Comparison of ENCODE assay signal across 26 cellular contexts in genomic region chr1:15018767-15019166, GRCh38.
"Had no signal": no experiment of that assay in that cellular context is flagged by ENCODE, and none has a peak within 500 bp of the region (broad histone marks: within the 10 kb centered on the region; RNA-seq: fewer than 3 reads in every experiment).

No MANE protein-coding gene starts in this region.

- H3K9me3 ChIP-seq: ovary, psoas muscle, stomach, thoracic aorta, thyroid gland, tibial nerve, upper lobe of left lung, vagina had no signal

- H3K4me1 ChIP-seq: neural progenitor cell, psoas muscle, tibial nerve had no signal

- DNase-seq: naive thymus-derived CD4-positive, alpha-beta T cell; natural killer cell; occipital lobe; ovary; psoas muscle; right cardiac atrium; stimulated activated CD4-positive, alpha-beta T cell treated with anti-CD3 and anti-CD28 coated beads, Interleukin-15, amount 100 ng/mL, for 24 hours; stimulated activated CD4-positive, alpha-beta T cell treated with anti-CD3 and anti-CD28 coated beads, Interleukin-2, amount 100 ng/mL, for 24 hours; stimulated activated CD4-positive, alpha-beta T cell treated with anti-CD3 and anti-CD28 coated beads, Interleukin-2, amount 100 ng/mL, for 48 hours; stimulated activated CD4-positive, alpha-beta T cell treated with anti-CD3 and anti-CD28 coated beads, Interleukin-4, amount 100 ng/mL, for 24 hours; stimulated activated naive B cell treated with anti-CD40 and anti-IgM and Interleukin-4, amounts not matched to agents 10 μg/mL and 1 μg/mL and 100 μg/mL, for 72 hours; stimulated activated naive CD4-positive, alpha-beta T cell treated with Interleukin-2 at 50 U/mL for 16 hours; stomach; thyroid gland; trophoblast cell; upper lobe of left lung had no signal

- ATAC-seq: naive thymus-derived CD4-positive, alpha-beta T cell; natural killer cell; psoas muscle; right cardiac atrium; sciatic nerve; stimulated activated effector memory CD8-positive, alpha-beta T cell treated with anti-CD3 and anti-CD28 coated beads, Interleukin-12 subunit alpha, Interleukin-12 subunit beta, amount 100 ng/mL, for 72 hours; stimulated activated naive B cell treated with anti-CD40 and anti-IgM and Interleukin-4, amounts not matched to agents 10 μg/mL and 1 μg/mL and 100 μg/mL, for 72 hours had no signal

- H3K4me2 ChIP-seq: neural progenitor cell, smooth muscle cell had no signal

- FAIRE-seq: urothelium cell line had no signal

- H2AFZ ChIP-seq: neural progenitor cell, parathyroid adenoma had no signal

- H3K27me3 ChIP-seq: neural progenitor cell, ovary, stomach, thyroid gland, tibial nerve, upper lobe of left lung, vagina had no signal

- H3K4me3 ChIP-seq: neural progenitor cell, ovary, psoas muscle, skin epidermis, smooth muscle cell, stomach, thoracic aorta, thyroid gland, tibial nerve, upper lobe of left lung, vagina had no signal

- H3K9ac ChIP-seq: neural progenitor cell, parathyroid adenoma had no signal

- H3K36me3 ChIP-seq: neural progenitor cell, ovary, stomach, thoracic aorta, thyroid gland, tibial nerve, upper lobe of left lung, vagina had no signal

- H3K27ac ChIP-seq: neural progenitor cell, ovary, parathyroid adenoma, psoas muscle, skin epidermis, stomach, thoracic aorta, thyroid gland, tibial nerve, upper lobe of left lung, vagina had no signal
